ENCODE assay signal across 13 cellular contexts in genomic region chr16:68300736-68301459, GRCh38. TPM values are rescaled to one million over a fixed set of nuclear protein-coding genes. Genes with fewer than 3 reads are reported as not detected.
DNase-seq lines count a peak whose midpoint lies in the region; ATAC-seq, FAIRE-seq and TF ChIP-seq lines count a peak whose summit lies in the region.
"Had no signal": no experiment of that assay in that cellular context is flagged by ENCODE, and none has a peak within 500 bp of the region (broad histone marks: within the 10 kb centered on the region; RNA-seq: fewer than 3 reads in every experiment).

No MANE protein-coding gene starts in this region.

- H3K4me1 Mint-ChIP-seq in CD4-positive, alpha-beta T cell (ENCODE audit: low read depth) = peaks cover 51% of the 10 kb centered on the region
- peaks cover 9% of the 10 kb centered on the region for H3K4me1 Mint-ChIP-seq in activated naive CD8-positive, alpha-beta T cell treated with anti-CD3 and anti-CD28 coated beads, Interleukin-2, amount 10 ng/mL, durations not matched to agents 7 days and 5 days
- peaks cover 34% of the 10 kb centered on the region for H3K4me1 Mint-ChIP-seq in mesothelial cell of epicardium

- H3K9me3 Mint-ChIP-seq in CD4-positive, alpha-beta T cell = no peaks in the 10 kb centered on the region
- no peaks in the 10 kb centered on the region for H3K9me3 Mint-ChIP-seq in activated naive CD8-positive, alpha-beta T cell treated with anti-CD3 and anti-CD28 coated beads, Interleukin-2, amount 10 ng/mL, durations not matched to agents 7 days and 5 days
- no peaks in the 10 kb centered on the region for H3K9me3 Mint-ChIP-seq in mesothelial cell of epicardium

- no peak for TF ChIP-seq CTCF in CD4-positive, alpha-beta T cell (IDR thresholded peaks at IDR 0.05)
- no peak for TF ChIP-seq CTCF in mesothelial cell of epicardium (IDR thresholded peaks at IDR 0.05; ENCODE audit: unreplicated experiment)
- no peak for TF ChIP-seq CTCF in D721Med (IDR thresholded peaks at IDR 0.05; ENCODE audit: insufficient read depth, missing control alignments)

- intact Hi-C loops in CD4-positive, alpha-beta T cell (cut with DNase I, micrococcal nuclease) = no loop called here

- H3K36me3 Mint-ChIP-seq in CD4-positive, alpha-beta T cell (ENCODE audit: low read depth) = peaks cover 97% of the 10 kb centered on the region
- peaks cover 37% of the 10 kb centered on the region for H3K36me3 Mint-ChIP-seq in activated naive CD8-positive, alpha-beta T cell treated with anti-CD3 and anti-CD28 coated beads, Interleukin-2, amount 10 ng/mL, durations not matched to agents 7 days and 5 days
- H3K36me3 Mint-ChIP-seq in mesothelial cell of epicardium = peaks cover 40% of the 10 kb centered on the region

- H3K27ac ChIP-seq in CD4-positive, alpha-beta T cell (ENCODE audit: low read depth, low read length) = no peak overlapping the region
- H3K27ac ChIP-seq: ovary had no signal

- no peak overlapping the region for H3K4me3 Mint-ChIP-seq in CD4-positive, alpha-beta T cell
- no peak overlapping the region for H3K4me3 Mint-ChIP-seq in activated naive CD8-positive, alpha-beta T cell treated with anti-CD3 and anti-CD28 coated beads, Interleukin-2, amount 10 ng/mL, durations not matched to agents 7 days and 5 days
- no peak overlapping the region for H3K4me3 Mint-ChIP-seq in mesothelial cell of epicardium

- no peaks in the 10 kb centered on the region for H3K27me3 ChIP-seq in CD4-positive, alpha-beta T cell (ENCODE audit: control insufficient read depth, insufficient read depth, low read length)
- H3K27me3 ChIP-seq: ovary had no signal

- POLR2A ChIA-PET in CD4-positive, alpha-beta T cell (lab: Charles Lee) = interaction anchor here (0.6 to 3.5 kb wide), 5 partner anchors 10 to 51 kb away, joined by 3 to 25 read pairs (median 8); partner anchors contain the start of genes PRMT7, SLC7A6 and SLC7A6OS
- POLR2A ChIA-PET in activated naive CD8-positive, alpha-beta T cell treated with anti-CD3 and anti-CD28 coated beads, Interleukin-2, amount 10 ng/mL, durations not matched to agents 7 days and 5 days (lab: Charles Lee) = interaction anchor here (0.6 to 2.7 kb wide), 7 partner anchors 8 to 70 kb away, joined by 3 to 10 read pairs (median 4); partner anchors contain the start of gene SLC7A6

- no peaks in the 10 kb centered on the region for H3K9me3 ChIP-seq in CD4-positive, alpha-beta T cell (ENCODE audit: control insufficient read depth, low read length)
- H3K9me3 ChIP-seq: ovary had no signal

- H3K27ac Mint-ChIP-seq in CD4-positive, alpha-beta T cell = peak overlapping the region; percentile 52
- H3K27ac Mint-ChIP-seq in activated naive CD8-positive, alpha-beta T cell treated with anti-CD3 and anti-CD28 coated beads, Interleukin-2, amount 10 ng/mL, durations not matched to agents 7 days and 5 days = peak overlapping the region; percentile 34
- peak overlapping the region; percentile 60 for H3K27ac Mint-ChIP-seq in mesothelial cell of epicardium

- H3K27me3 Mint-ChIP-seq in CD4-positive, alpha-beta T cell = no peaks in the 10 kb centered on the region
- H3K27me3 Mint-ChIP-seq in activated naive CD8-positive, alpha-beta T cell treated with anti-CD3 and anti-CD28 coated beads, Interleukin-2, amount 10 ng/mL, durations not matched to agents 7 days and 5 days = no peaks in the 10 kb centered on the region
- no peaks in the 10 kb centered on the region for H3K27me3 Mint-ChIP-seq in mesothelial cell of epicardium (ENCODE audit: low read depth)

- ATAC-seq in CD4-positive, alpha-beta T cell (ENCODE audit: poor library complexity) = no peak
- ATAC-seq in activated naive CD8-positive, alpha-beta T cell treated with anti-CD3 and anti-CD28 coated beads, Interleukin-2, amount 10 ng/mL, durations not matched to agents 7 days and 5 days (ENCODE audit: low read depth) = no peak
- ATAC-seq in left lobe of liver (no peak), HG03469 (IDR thresholded peaks at IDR 0.05; ENCODE audit: unreplicated experiment) (no peak)

- 0 out of 2 replicates have a peak, but pooled peaks have one; percentile 18 for TF ChIP-seq POLR2A in GM12892 (IDR thresholded peaks at IDR 0.05; ENCODE audit: low read depth, low read length)

- no peak for DNase-seq in CD4-positive, alpha-beta T cell
- DNase-seq in GM12892 (ENCODE audit: insufficient read length) (no peak), mesothelial cell of epicardium (ENCODE audit: low spot score in 2 of 2, unreplicated experiment in 2 of 2) (no peak), left lobe of liver (ENCODE audit: low spot score) (no peak), G401 (ENCODE audit: low spot score) (no peak), D721Med (ENCODE audit: insufficient read length, low spot score) (no peak)
- no peak for DNase-seq in activated naive CD8-positive, alpha-beta T cell treated with anti-CD3 and anti-CD28 coated beads, Interleukin-2, amount 10 ng/mL, durations not matched to agents 7 days and 5 days
- DNase-seq: Calu3, HCEC 1CT, NCI-H446, ovary had no signal

- FAIRE-seq in GM12892 (lab: Jason Lieb, UNC) (no peak), D721Med (lab: Jason Lieb, UNC) (no peak)
- FAIRE-seq: GM19239 had no signal

- in situ Hi-C loops in G401 (cut with HindIII; ENCODE audit: low sequenced_read_pairs) = no loop called here

- CTCF ChIA-PET in CD4-positive, alpha-beta T cell (lab: Charles Lee) = interaction anchor here (1.1 to 23.0 kb wide), 3 partner anchors 10 to 38 kb away, joined by 3 to 278 read pairs (median 4); partner anchors contain the start of genes PRMT7, SLC7A6 and SLC7A6OS

RNA-seq across cellular contexts. Expression of gene SLC7A6OS, which starts 9.8 kb away (rescaled TPM):
- total RNA-seq in CD4-positive, alpha-beta T cell = 10 to 100 TPM; 29.0 to 32.1 TPM
- 14.9 TPM for polyA plus RNA-seq in GM12892 (2012; ENCODE audit: missing spikeins)
- total RNA-seq in activated naive CD8-positive, alpha-beta T cell treated with anti-CD3 and anti-CD28 coated beads, Interleukin-2, amount 10 ng/mL, durations not matched to agents 7 days and 5 days = 10 to 100 TPM; 38.2 to 44.4 TPM
- 20.4 to 23.3 TPM (median 22.7 TPM) in 3 replicates for total RNA-seq in mesothelial cell of epicardium
- total RNA-seq in left lobe of liver = 5.8 TPM
- total RNA-seq in G401 (2014; rRNA removed; shearing (Covaris generic)) = 16.7 and 23.7 TPM in 2 replicates

RNA-seq across cellular contexts. Expression of gene PRMT7, which starts 9.9 kb away (rescaled TPM):
- 10 to 100 TPM; 46.3 to 51.0 TPM for total RNA-seq in CD4-positive, alpha-beta T cell
- 39.4 TPM for polyA plus RNA-seq in GM12892 (2012; ENCODE audit: missing spikeins)
- 10 to 100 TPM; 85.7 to 87.3 TPM for total RNA-seq in activated naive CD8-positive, alpha-beta T cell treated with anti-CD3 and anti-CD28 coated beads, Interleukin-2, amount 10 ng/mL, durations not matched to agents 7 days and 5 days
- 69.7 to 77.9 TPM (median 71.8 TPM) in 3 replicates for total RNA-seq in mesothelial cell of epicardium
- 27.7 TPM for total RNA-seq in left lobe of liver
- 75.9 and 85.9 TPM in 2 replicates for total RNA-seq in G401 (2014; rRNA removed; shearing (Covaris generic))

RNA-seq across cellular contexts. Expression of gene SLC7A6, which starts 36.6 kb away (rescaled TPM):
- 100 to 1,000 TPM; 187 to 197 TPM for total RNA-seq in CD4-positive, alpha-beta T cell
- 32.2 TPM for polyA plus RNA-seq in GM12892 (2012; ENCODE audit: missing spikeins)
- 100 to 1,000 TPM; 110 to 113 TPM for total RNA-seq in activated naive CD8-positive, alpha-beta T cell treated with anti-CD3 and anti-CD28 coated beads, Interleukin-2, amount 10 ng/mL, durations not matched to agents 7 days and 5 days
- total RNA-seq in mesothelial cell of epicardium (66.0 to 73.2 TPM (median 70.4 TPM) in 3 replicates), left lobe of liver (1.6 TPM)
- 21.5 and 27.4 TPM in 2 replicates for total RNA-seq in G401 (2014; rRNA removed; shearing (Covaris generic))

RNA-seq across cellular contexts. Expression of gene PLA2G15, which starts 55.7 kb away (rescaled TPM):
- 1 to 10 TPM; 4.3 to 4.7 TPM for total RNA-seq in CD4-positive, alpha-beta T cell
- polyA plus RNA-seq in GM12892 (2012; ENCODE audit: missing spikeins) = 3.5 TPM
- total RNA-seq in activated naive CD8-positive, alpha-beta T cell treated with anti-CD3 and anti-CD28 coated beads, Interleukin-2, amount 10 ng/mL, durations not matched to agents 7 days and 5 days = 10 to 100 TPM; 10.8 to 12.5 TPM
- total RNA-seq in mesothelial cell of epicardium (19.4 to 19.9 TPM (median 19.8 TPM) in 3 replicates), left lobe of liver (12.5 TPM)
- 15.3 and 19.7 TPM in 2 replicates for total RNA-seq in G401 (2014; rRNA removed; shearing (Covaris generic))
